Comparison of ENCODE assay signal across 14 cellular contexts in the genomic region with DNA sequence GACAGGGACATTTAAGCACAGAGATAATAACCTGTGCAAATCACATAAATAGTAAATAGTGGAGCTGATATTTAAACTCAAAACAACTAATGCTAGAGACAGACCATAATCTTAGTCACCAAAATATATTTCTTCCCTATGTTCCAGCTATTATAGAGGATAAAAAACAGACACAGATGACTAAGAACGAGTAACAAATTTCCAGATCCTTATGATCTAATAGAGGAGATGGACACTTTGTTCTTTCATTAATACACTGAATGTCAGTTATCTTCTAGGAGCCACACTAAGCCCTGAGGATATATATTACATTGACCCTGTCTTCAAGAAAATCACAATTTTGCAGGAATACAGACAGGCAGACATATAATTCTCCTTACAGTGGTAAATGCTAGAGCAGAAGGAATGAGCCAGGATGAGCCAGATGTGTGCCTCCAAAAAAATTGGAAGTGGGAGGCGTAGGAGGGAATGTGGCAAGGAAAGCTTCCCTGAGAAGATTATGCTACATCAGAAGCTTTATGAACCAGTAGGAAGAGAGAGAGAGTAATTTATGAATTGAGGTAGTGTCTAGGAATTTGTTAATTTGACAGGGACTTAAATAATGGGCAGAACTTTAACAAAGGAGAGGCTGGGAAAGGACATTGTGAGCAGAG.
A peak's percentile ranks its signal among the peaks of the same experiment; 100 is the strongest.
DNase-seq lines count a peak whose midpoint lies in the region; TF ChIP-seq lines count a peak whose summit lies in the region.
"Had no signal": no experiment of that assay in that cellular context is flagged by ENCODE, and none has a peak within 500 bp of the region (broad histone marks: within the 10 kb centered on the region; RNA-seq: fewer than 3 reads in every experiment).

No MANE protein-coding gene starts in this region.

- TF ChIP-seq RAD21 in SK-N-SH (IDR thresholded peaks at IDR 0.05; ENCODE audit: low read length), result no peak

- no peak overlapping the region for H3K4me3 ChIP-seq in SK-N-SH (ENCODE audit: low read depth in 2 of 2, low read length in 1 of 2)
- no peak overlapping the region for H3K4me3 ChIP-seq in fibroblast of mammary gland (ENCODE audit: control insufficient read depth, low read depth, low read length)
- H3K4me3 ChIP-seq: A549, BLaER1 had no signal

- POLR2A ChIA-PET in SK-N-SH (lab: Yijun Ruan, JAX), result no interaction called here

- H2AFZ ChIP-seq in SK-N-SH (ENCODE audit: low read depth), result no peak overlapping the region

- no peaks in the 10 kb centered on the region for H3K4me1 ChIP-seq in SK-N-SH (ENCODE audit: control insufficient read depth in 1 of 2, insufficient read depth in 2 of 2, low read depth in 1 of 2, low read length in 1 of 2)
- H3K4me1 ChIP-seq: A549, BLaER1 had no signal

- no peaks in the 10 kb centered on the region for H3K79me2 ChIP-seq in SK-N-SH (ENCODE audit: insufficient read depth)

- no peak overlapping the region for H3K4me2 ChIP-seq in SK-N-SH
- H3K4me2 ChIP-seq: A549, BLaER1 had no signal

- no peaks in the 10 kb centered on the region for H3K36me3 ChIP-seq in SK-N-SH (replicated peaks in 1 of 2; ENCODE audit: control insufficient read depth in 1 of 2, insufficient read depth in 2 of 2, low read length in 1 of 2)
- H3K36me3 ChIP-seq: BLaER1 had no signal

- no peaks in the 10 kb centered on the region for H3K27me3 ChIP-seq in SK-N-SH (ENCODE audit: insufficient read depth)
- H3K27me3 ChIP-seq: BLaER1 had no signal

- H3K9me3 ChIP-seq in SK-N-SH, result no peaks in the 10 kb centered on the region
- H3K9me3 ChIP-seq: A549, BLaER1 had no signal

- CTCF ChIA-PET in SK-N-SH (lab: Yijun Ruan, JAX), result no interaction called here

- no peaks in the 10 kb centered on the region for H4K20me1 ChIP-seq in SK-N-SH (ENCODE audit: insufficient read depth)
- H4K20me1 ChIP-seq: BLaER1 had no signal

- TF ChIP-seq EP300 in SK-N-SH (IDR thresholded peaks at IDR 0.05; ENCODE audit: borderline replicate concordance in 1 of 2, low read depth in 1 of 2, low read length in 1 of 2), result peak in 1 of 2 experiments; percentile 14; a peak in 1 of 4 replicates

- no peak overlapping the region for H3K9ac ChIP-seq in SK-N-SH
- H3K9ac ChIP-seq: BLaER1 had no signal

- no peaks in the 10 kb centered on the region for H3K9me2 ChIP-seq in SK-N-SH

- peak overlapping the region in 1 of 2 experiments; percentile 11; a peak in 1 of 4 replicates for H3K27ac ChIP-seq in SK-N-SH (ENCODE audit: low read depth in 2 of 2, low read length in 1 of 2)
- H3K27ac ChIP-seq: A549, BLaER1 had no signal

- TF ChIP-seq CTCF in SK-N-SH (IDR thresholded peaks at IDR 0.05) (no peak), fibroblast of mammary gland (conservative IDR thresholded peaks at IDR 0.05; ENCODE audit: control insufficient read depth, insufficient read depth, low read depth, low read length) (no peak)

- H3F3A ChIP-seq in SK-N-SH (replicated peaks; ENCODE audit: insufficient read depth), result no peaks in the 10 kb centered on the region

- 54% methylated on average over 2 of the region's 2 CpGs for WGBS in SK-N-SH (ENCODE audit: low lambda C conversion rate)

- DNase-seq in HT1080 (ENCODE audit: low read depth) (peak; percentile 30), SK-N-SH (no peak), fibroblast of mammary gland (ENCODE audit: low read depth) (peak; percentile 19), occipital lobe (lab: John Stamatoyannopoulos, UW) (peak; percentile 18), NK-92 (lab: John Stamatoyannopoulos, UW; ENCODE audit: unreplicated experiment) (no peak), T-helper 9 cell (no peak), cerebellar cortex (ENCODE audit: low spot score) (no peak), 8988T (no peak)
- DNase-seq: CD4-positive, CD25-positive, alpha-beta regulatory T cell; DMS53; HCEC 1CT; HFFc6 had no signal

TF ChIP-seq in SK-N-SH, 30 proteins besides CTCF, POLR2A, EP300 and RAD21:
- TF ChIP-seq, protein P1, sequence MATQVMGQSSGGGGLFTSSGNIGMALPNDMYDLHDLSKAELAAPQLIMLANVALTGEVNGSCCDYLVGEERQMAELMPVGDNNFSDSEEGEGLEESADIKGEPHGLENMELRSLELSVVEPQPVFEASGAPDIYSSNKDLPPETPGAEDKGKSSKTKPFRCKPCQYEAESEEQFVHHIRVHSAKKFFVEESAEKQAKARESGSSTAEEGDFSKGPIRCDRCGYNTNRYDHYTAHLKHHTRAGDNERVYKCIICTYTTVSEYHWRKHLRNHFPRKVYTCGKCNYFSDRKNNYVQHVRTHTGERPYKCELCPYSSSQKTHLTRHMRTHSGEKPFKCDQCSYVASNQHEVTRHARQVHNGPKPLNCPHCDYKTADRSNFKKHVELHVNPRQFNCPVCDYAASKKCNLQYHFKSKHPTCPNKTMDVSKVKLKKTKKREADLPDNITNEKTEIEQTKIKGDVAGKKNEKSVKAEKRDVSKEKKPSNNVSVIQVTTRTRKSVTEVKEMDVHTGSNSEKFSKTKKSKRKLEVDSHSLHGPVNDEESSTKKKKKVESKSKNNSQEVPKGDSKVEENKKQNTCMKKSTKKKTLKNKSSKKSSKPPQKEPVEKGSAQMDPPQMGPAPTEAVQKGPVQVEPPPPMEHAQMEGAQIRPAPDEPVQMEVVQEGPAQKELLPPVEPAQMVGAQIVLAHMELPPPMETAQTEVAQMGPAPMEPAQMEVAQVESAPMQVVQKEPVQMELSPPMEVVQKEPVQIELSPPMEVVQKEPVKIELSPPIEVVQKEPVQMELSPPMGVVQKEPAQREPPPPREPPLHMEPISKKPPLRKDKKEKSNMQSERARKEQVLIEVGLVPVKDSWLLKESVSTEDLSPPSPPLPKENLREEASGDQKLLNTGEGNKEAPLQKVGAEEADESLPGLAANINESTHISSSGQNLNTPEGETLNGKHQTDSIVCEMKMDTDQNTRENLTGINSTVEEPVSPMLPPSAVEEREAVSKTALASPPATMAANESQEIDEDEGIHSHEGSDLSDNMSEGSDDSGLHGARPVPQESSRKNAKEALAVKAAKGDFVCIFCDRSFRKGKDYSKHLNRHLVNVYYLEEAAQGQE (IDR thresholded peaks at IDR 0.05; ENCODE audit: low read depth, low read length), result no peak
- TF ChIP-seq FOSL2 (IDR thresholded peaks at IDR 0.05; ENCODE audit: borderline replicate concordance, low read depth) (0 out of 2 replicates have a peak, but pooled peaks have one; percentile 21), TCF12 (IDR thresholded peaks at IDR 0.05) (peak; percentile 56)

Comparison
In these comparisons a context has a peak if more than half of its experiments do, and no peak if none do; other contexts are left out.
1. DNase-seq: peak in HT1080 (single experiment), fibroblast of mammary gland (single experiment) and occipital lobe (single experiment); none in SK-N-SH (single experiment), NK-92 (single experiment), T-helper 9 cell (single experiment), cerebellar cortex (single experiment) and 8988T (single experiment).